Comparison of ENCODE assay signal across 8 cellular contexts in the genomic region with DNA sequence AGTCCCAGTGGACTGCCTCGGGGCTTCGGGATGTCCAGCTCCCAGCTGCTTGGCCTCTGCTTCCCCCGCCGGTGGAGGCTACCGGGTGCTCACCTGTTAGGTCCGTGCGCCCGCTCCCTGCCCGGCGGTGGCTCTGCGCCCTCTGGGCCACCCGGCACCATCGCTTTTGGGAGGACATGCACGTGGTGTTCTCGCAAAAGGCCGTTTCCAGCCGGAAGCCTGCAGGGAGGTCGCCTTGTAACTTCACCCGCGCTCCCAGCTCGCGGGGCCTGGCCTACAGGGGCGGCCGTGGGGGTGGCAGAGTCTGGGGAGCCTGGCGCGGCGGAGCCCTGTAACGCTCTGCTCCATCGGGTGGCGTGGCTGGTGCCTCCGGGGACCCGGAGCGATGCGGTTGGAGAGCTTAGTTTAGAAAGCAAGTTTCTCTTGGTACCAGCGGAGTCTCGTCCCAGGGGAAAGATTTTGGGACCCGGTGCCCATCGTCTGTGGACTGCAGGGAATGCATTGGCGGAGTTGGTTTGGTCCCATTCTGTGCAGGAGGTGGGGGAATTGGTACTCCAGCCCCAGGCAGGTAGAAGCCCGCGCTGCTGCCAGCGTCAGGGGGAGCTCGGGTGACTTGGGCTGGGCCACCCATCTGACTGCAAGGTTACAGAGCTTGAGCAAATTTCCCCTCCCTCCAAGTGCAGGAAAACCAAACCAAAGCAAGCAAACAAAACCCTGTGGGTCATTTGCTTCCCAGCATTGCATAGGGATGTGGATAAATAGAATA. TPM values are rescaled to one million over a fixed set of nuclear protein-coding genes. Genes with fewer than 3 reads are reported as not detected.
DNase-seq lines count a peak whose midpoint lies in the region; ATAC-seq and TF ChIP-seq lines count a peak whose summit lies in the region.

No MANE protein-coding gene starts in this region.

- peaks cover 8% of the 10 kb centered on the region for H3K27me3 Mint-ChIP-seq in activated naive CD4-positive, alpha-beta T cell treated with anti-CD3 and anti-CD28 coated beads for 36 hours (ENCODE audit: low read depth)

- H3K9me3 ChIP-seq in PC-3 (ENCODE audit: low read length) (no peaks in the 10 kb centered on the region), left ventricle myocardium inferior (replicated peaks) (no peaks in the 10 kb centered on the region)

- peak overlapping the region; percentile 65 for H3K27ac ChIP-seq in PC-3 (ENCODE audit: low read length)
- H3K27ac ChIP-seq in left ventricle myocardium inferior (replicated peaks) = peak overlapping the region; percentile 84

- intact Hi-C loops in PC-3 (cut with micrococcal nuclease) = loop anchor here (1.0 to 5.0 kb wide), 4 partner anchors 41 to 108 kb away; no protein-coding TSS in a partner anchor
- intact Hi-C loops in activated naive CD4-positive, alpha-beta T cell treated with anti-CD3 and anti-CD28 coated beads for 36 hours (cut with micrococcal nuclease) = loop anchor here (2.0 to 5.0 kb wide), 5 partner anchors 38 to 350 kb away; no protein-coding TSS in a partner anchor
- intact Hi-C loops in left ventricle myocardium inferior (cut with micrococcal nuclease) = no loop called here

- H3K9ac ChIP-seq in PC-3 (ENCODE audit: low read length) = peak overlapping the region; percentile 96

- H3K4me3 ChIP-seq in PC-3 (ENCODE audit: low read length) (peak overlapping the region; percentile 95), left ventricle myocardium inferior (peak overlapping the region; percentile 84)

- H3K9me3 Mint-ChIP-seq in activated naive CD4-positive, alpha-beta T cell treated with anti-CD3 and anti-CD28 coated beads for 36 hours = no peaks in the 10 kb centered on the region

- peaks cover 49% of the 10 kb centered on the region for H4K20me1 ChIP-seq in PC-3 (ENCODE audit: low read length)

- peaks cover 12% of the 10 kb centered on the region for H3K4me1 Mint-ChIP-seq in activated naive CD4-positive, alpha-beta T cell treated with anti-CD3 and anti-CD28 coated beads for 36 hours (ENCODE audit: low read depth)

- peak; percentile 41 for ATAC-seq in HG03064 (IDR thresholded peaks at IDR 0.05; ENCODE audit: low read depth, unreplicated experiment)
- peak; percentile 52 for ATAC-seq in PC-3

- H3K27me3 ChIP-seq in PC-3 (ENCODE audit: low read length) (no peaks in the 10 kb centered on the region), left ventricle myocardium inferior (ENCODE audit: low read depth) (peaks cover 28% of the 10 kb centered on the region)

- H3F3A ChIP-seq in PC-3 (ENCODE audit: low read length, unreplicated experiment) = no peaks in the 10 kb centered on the region

- peak overlapping the region; percentile 53; the same call in 1 of the 2 replicates for H2AFZ ChIP-seq in PC-3 (ENCODE audit: low read length)

- no peaks in the 10 kb centered on the region for H3K9me2 ChIP-seq in PC-3 (replicated peaks; ENCODE audit: low read length)

- peaks cover 56% of the 10 kb centered on the region for H3K79me2 ChIP-seq in PC-3 (ENCODE audit: low read length)

- H3K36me3 Mint-ChIP-seq in activated naive CD4-positive, alpha-beta T cell treated with anti-CD3 and anti-CD28 coated beads for 36 hours (ENCODE audit: low read depth) = peaks cover 7% of the 10 kb centered on the region

- POLR2A ChIA-PET in PC-3 (lab: Charles Lee; ENCODE audit: unreplicated experiment) (interaction anchor here (0.6 to 0.7 kb wide), 4 partner anchors 56 to 85 kb away, joined by 3 to 5 read pairs (median 4); no protein-coding TSS in a partner anchor), HEK293T (lab: Yijun Ruan, JAX) (interaction anchor here (1.0 kb wide), 1 partner anchor 17 kb away, joined by 3 read pairs; no protein-coding TSS in a partner anchor)

- DNase-seq in NCI-H82 (lab: John Stamatoyannopoulos, UW) = peak; percentile 68
- DNase-seq in NCI-H82 treated with DMSO at 0.1 percent for 48 hours (lab: John Stamatoyannopoulos, UW; ENCODE audit: unreplicated experiment) = no peak
- DNase-seq in PC-3 = peak; percentile 49
- peak; percentile 42 for DNase-seq in activated naive CD4-positive, alpha-beta T cell treated with anti-CD3 and anti-CD28 coated beads for 36 hours
- no peak for DNase-seq in left ventricle myocardium inferior
- peak; percentile 49 for DNase-seq in renal cortical epithelial cell (ENCODE audit: low read depth)
- no peak for DNase-seq in HEK293T (ENCODE audit: extremely low spot score)

- CTCF ChIA-PET in PC-3 (lab: Charles Lee) (interaction anchor here (0.5 to 2.0 kb wide), 2 partner anchors 12 to 23 kb away, joined by 3 to 7 read pairs; no protein-coding TSS in a partner anchor), HEK293T (lab: Yijun Ruan, JAX) (no interaction called here)
- CTCF ChIA-PET in activated naive CD4-positive, alpha-beta T cell treated with anti-CD3 and anti-CD28 coated beads for 36 hours (lab: Charles Lee) = interaction anchor here (0.8 to 2.2 kb wide), 9 partner anchors 8 to 140 kb away, joined by 3 to 11 read pairs (median 4); no protein-coding TSS in a partner anchor

- H3K4me3 Mint-ChIP-seq in activated naive CD4-positive, alpha-beta T cell treated with anti-CD3 and anti-CD28 coated beads for 36 hours = peak overlapping the region; percentile 86

- H3K4me2 ChIP-seq in PC-3 (ENCODE audit: low read length) = peak overlapping the region; percentile 96

- H3K36me3 ChIP-seq in PC-3 (ENCODE audit: low read depth, low read length) (peaks cover 14% of the 10 kb centered on the region), left ventricle myocardium inferior (no peaks in the 10 kb centered on the region)

- BruUV-seq in PC-3 (replicated peaks; lab: Mats Ljungman, UMichigan) = no TSS peak

- H3K4me1 ChIP-seq in PC-3 (ENCODE audit: insufficient read depth, low read length) (peaks cover 21% of the 10 kb centered on the region), left ventricle myocardium inferior (peaks cover 43% of the 10 kb centered on the region)

- TF ChIP-seq CTCF in PC-3 (conservative IDR thresholded peaks at IDR 0.05; ENCODE audit: low read depth, low read length) = no peak
- TF ChIP-seq CTCF in left ventricle myocardium inferior (IDR thresholded peaks at IDR 0.05; ENCODE audit: borderline replicate concordance) = no peak

- H3K27ac Mint-ChIP-seq in activated naive CD4-positive, alpha-beta T cell treated with anti-CD3 and anti-CD28 coated beads for 36 hours = no peak overlapping the region

TF ChIP-seq in HEK293T, 16 proteins besides CTCF, POLR2A, EP300 and RAD21:
- TF ChIP-seq BHLHE40 (IDR thresholded peaks at IDR 0.05; ENCODE audit: borderline replicate concordance) = no peak
- no peak for TF ChIP-seq NFRKB (IDR thresholded peaks at IDR 0.05)
- TF ChIP-seq, protein P1, sequence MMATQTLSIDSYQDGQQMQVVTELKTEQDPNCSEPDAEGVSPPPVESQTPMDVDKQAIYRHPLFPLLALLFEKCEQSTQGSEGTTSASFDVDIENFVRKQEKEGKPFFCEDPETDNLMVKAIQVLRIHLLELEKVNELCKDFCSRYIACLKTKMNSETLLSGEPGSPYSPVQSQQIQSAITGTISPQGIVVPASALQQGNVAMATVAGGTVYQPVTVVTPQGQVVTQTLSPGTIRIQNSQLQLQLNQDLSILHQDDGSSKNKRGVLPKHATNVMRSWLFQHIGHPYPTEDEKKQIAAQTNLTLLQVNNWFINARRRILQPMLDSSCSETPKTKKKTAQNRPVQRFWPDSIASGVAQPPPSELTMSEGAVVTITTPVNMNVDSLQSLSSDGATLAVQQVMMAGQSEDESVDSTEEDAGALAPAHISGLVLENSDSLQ (IDR thresholded peaks at IDR 0.05) = no peak
- no peak for TF ChIP-seq FOXM1 (IDR thresholded peaks at IDR 0.05; ENCODE audit: borderline replicate concordance)
- no peak for TF ChIP-seq CTBP1 (IDR thresholded peaks at IDR 0.05; ENCODE audit: borderline replicate concordance)
- TF ChIP-seq ARNT (IDR thresholded peaks at IDR 0.05) = no peak
- no peak for TF ChIP-seq TARDBP (IDR thresholded peaks at IDR 0.05)
- no peak for TF ChIP-seq SUZ12 (IDR thresholded peaks at IDR 0.05)
- TF ChIP-seq LEF1 (IDR thresholded peaks at IDR 0.05; ENCODE audit: borderline replicate concordance) = no peak
- no peak for TF ChIP-seq HDGF (IDR thresholded peaks at IDR 0.05; ENCODE audit: borderline replicate concordance)
- no peak; the same call in 1 of the 2 replicates for TF ChIP-seq L3MBTL2 (conservative IDR thresholded peaks at IDR 0.05)
- no peak for TF ChIP-seq ZNF384 (IDR thresholded peaks at IDR 0.05)

RNA-seq across cellular contexts. Expression of a gene that starts 0.7 kb away (rescaled TPM):
- total RNA-seq in PC-3 (2014; rRNA removed) (43.0 and 52.6 TPM in 2 replicates), left ventricle myocardium inferior (8.4 TPM), renal cortical epithelial cell (7.3 and 27.4 TPM in 2 replicates)
- total RNA-seq in activated naive CD4-positive, alpha-beta T cell treated with anti-CD3 and anti-CD28 coated beads for 36 hours = 10 to 100 TPM; 56.8 to 57.4 TPM

Comparison
In these comparisons a context has a peak if more than half of its experiments do, and no peak if none do; other contexts are left out.
1. DNase-seq: peak in NCI-H82 (single experiment), PC-3 (single experiment), activated naive CD4-positive, alpha-beta T cell treated with anti-CD3 and anti-CD28 coated beads for 36 hours (single experiment) and renal cortical epithelial cell (single experiment); none in NCI-H82 treated with DMSO at 0.1 percent for 48 hours (single experiment), left ventricle myocardium inferior (single experiment) and HEK293T (single experiment).